1 cellular context compared by ENCODE assay signal in genomic region chr13:112741835-112742570, GRCh38.
TF ChIP-seq lines count a peak whose summit lies in the region.

No MANE protein-coding gene starts in this region.

TF ChIP-seq in K562, 482 proteins besides CTCF, POLR2A, EP300 and RAD21:
- TF ChIP-seq ZBTB26 (CRISPR knock-in tag; IDR thresholded peaks at IDR 0.05) (no peak), HNRNPL (IDR thresholded peaks at IDR 0.05; ENCODE audit: low read depth, low read length) (no peak), ZNF263 (CRISPR knock-in tag; IDR thresholded peaks at IDR 0.05; ENCODE audit: borderline replicate concordance) (peak; percentile 91), ILF3 (IDR thresholded peaks at IDR 0.05; ENCODE audit: borderline replicate concordance) (no peak), SNIP1 (IDR thresholded peaks at IDR 0.05; ENCODE audit: low read depth) (no peak)
